ENCODE assay signal across 8 cellular contexts in the genomic region with DNA sequence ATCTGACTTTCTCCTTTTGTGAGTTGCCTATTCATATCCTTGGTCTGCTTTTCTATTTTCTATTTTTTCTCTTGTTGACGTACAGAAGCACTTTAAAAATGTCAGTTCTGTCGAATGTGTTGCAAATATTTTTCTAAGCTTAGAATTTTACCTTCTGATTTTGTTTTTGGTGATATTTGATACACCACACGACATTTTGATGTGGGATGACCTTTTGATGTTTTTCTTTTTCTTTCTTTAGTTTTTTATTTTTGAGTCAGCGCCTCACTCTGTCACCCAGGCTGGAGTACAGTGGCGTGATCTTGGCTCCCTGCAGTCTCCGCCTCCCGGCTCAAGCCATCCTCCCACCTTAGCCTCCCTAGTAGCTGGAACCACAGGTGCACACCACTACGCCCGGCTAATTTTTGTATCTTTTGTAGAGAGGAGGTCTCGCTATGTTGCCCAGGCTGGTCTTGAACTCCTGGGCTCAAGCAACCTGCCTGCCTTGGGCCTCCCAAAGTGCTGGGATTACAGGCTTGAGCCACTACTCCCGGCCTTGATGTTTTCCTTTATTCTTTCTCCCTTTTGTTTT. TPM values are rescaled to one million over a fixed set of nuclear protein-coding genes. Genes with fewer than 3 reads are reported as not detected.
A peak's percentile ranks its signal among the peaks of the same experiment; 100 is the strongest.
DNase-seq lines count a peak whose midpoint lies in the region; ATAC-seq and TF ChIP-seq lines count a peak whose summit lies in the region.

No MANE protein-coding gene starts in this region.

- H3K27ac Mint-ChIP-seq in activated CD4-positive, alpha-beta T cell treated with anti-CD3 and anti-CD28 coated beads, Interleukin-2, amount 10 ng/mL, durations not matched to agents 7 days and 5 days: peak overlapping the region; percentile 77

- peaks cover 24% of the 10 kb centered on the region for H3K4me1 Mint-ChIP-seq in activated CD4-positive, alpha-beta T cell treated with anti-CD3 and anti-CD28 coated beads, Interleukin-2, amount 10 ng/mL, durations not matched to agents 7 days and 5 days

- H3K36me3 Mint-ChIP-seq in activated CD4-positive, alpha-beta T cell treated with anti-CD3 and anti-CD28 coated beads, Interleukin-2, amount 10 ng/mL, durations not matched to agents 7 days and 5 days (ENCODE audit: low read depth): no peaks in the 10 kb centered on the region

- no peak for TF ChIP-seq CTCF in left lung (IDR thresholded peaks at IDR 0.05)
- no peak for TF ChIP-seq CTCF in transverse colon (IDR thresholded peaks at IDR 0.05)

- intact Hi-C loops in left lung (cut with DNase I): loop anchor here (5.0 to 10.0 kb wide), 2 partner anchors 91 to 99 kb away; no protein-coding TSS in a partner anchor
- intact Hi-C loops in transverse colon (cut with DNase I; ENCODE audit: low total_unique reads): loop anchor here (2.0 kb wide), 1 partner anchor 89 kb away; no protein-coding TSS in a partner anchor

- H3K9me3 ChIP-seq in adipocyte (ENCODE audit: control insufficient read depth, low read length): no peaks in the 10 kb centered on the region
- no peaks in the 10 kb centered on the region for H3K9me3 ChIP-seq in left lung
- no peaks in the 10 kb centered on the region for H3K9me3 ChIP-seq in transverse colon

- CTCF ChIA-PET in activated CD4-positive, alpha-beta T cell treated with anti-CD3 and anti-CD28 coated beads, Interleukin-2, amount 10 ng/mL, durations not matched to agents 7 days and 5 days (lab: Charles Lee): interaction anchor here (0.5 to 1.6 kb wide), 28 partner anchors 9 to 299 kb away, joined by 3 to 29 read pairs (median 4); partner anchors contain the start of gene WSB1

- POLR2A ChIA-PET in activated CD4-positive, alpha-beta T cell treated with anti-CD3 and anti-CD28 coated beads, Interleukin-2, amount 10 ng/mL, durations not matched to agents 7 days and 5 days (lab: Charles Lee): interaction anchor here (1.0 to 1.5 kb wide), 2 partner anchors 39 to 40 kb away, joined by 4 read pairs; partner anchors contain the start of gene WSB1

- TF ChIP-seq EP300 in transverse colon (IDR thresholded peaks at IDR 0.05; ENCODE audit: low read depth): no peak

- H3K4me1 ChIP-seq in adipocyte (ENCODE audit: control insufficient read depth, insufficient read depth, low read length) (peaks cover 11% of the 10 kb centered on the region), left lung (peaks cover 13 to 36% of the 10 kb centered on the region in 2 donors), transverse colon (peaks cover 5 to 18% (median 16%) of the 10 kb centered on the region in 4 donors)

- in situ Hi-C loops in transverse colon (cut with MboI; ENCODE audit: low pct_ligation_motif_present in 1 of 4, low pct_unique_long_range_greater_than_20kb in 1 of 4, low sequenced_read_pairs in 3 of 4): loop anchor here (5.0 to 25.0 kb wide), 4 partner anchors 86 to 704 kb away; partner anchors contain the start of gene NLK (in 1 of the 4)

- no peak for TF ChIP-seq POLR2A in transverse colon (IDR thresholded peaks at IDR 0.05)

- no peaks in the 10 kb centered on the region for H3K27me3 Mint-ChIP-seq in activated CD4-positive, alpha-beta T cell treated with anti-CD3 and anti-CD28 coated beads, Interleukin-2, amount 10 ng/mL, durations not matched to agents 7 days and 5 days

- H3K9me3 Mint-ChIP-seq in activated CD4-positive, alpha-beta T cell treated with anti-CD3 and anti-CD28 coated beads, Interleukin-2, amount 10 ng/mL, durations not matched to agents 7 days and 5 days: no peaks in the 10 kb centered on the region

- H3K27me3 ChIP-seq in adipocyte (replicated peaks; ENCODE audit: control insufficient read depth, insufficient read depth, low read length): no peaks in the 10 kb centered on the region
- no peaks in the 10 kb centered on the region for H3K27me3 ChIP-seq in left lung
- H3K27me3 ChIP-seq in transverse colon: no peaks in the 10 kb centered on the region

- peak overlapping the region; percentile 83 for H3K4me3 ChIP-seq in adipocyte (ENCODE audit: low read length)
- H3K4me3 ChIP-seq in left lung: peak overlapping the region; percentile 48 to 50
- H3K4me3 ChIP-seq in transverse colon: peak overlapping the region in 3 of 4 donors; percentile 44 to 67 (median 46)

- H3K27ac ChIP-seq in left lung (peak overlapping the region; percentile 94 to 96), transverse colon (peak overlapping the region; percentile 88 to 95 (median 90))

- no peaks in the 10 kb centered on the region for H3K36me3 ChIP-seq in adipocyte (ENCODE audit: control insufficient read depth, insufficient read depth, low read length, severe bottlenecking)
- H3K36me3 ChIP-seq in left lung: no peaks in the 10 kb centered on the region
- no peaks in the 10 kb centered on the region for H3K36me3 ChIP-seq in transverse colon

- no peak for ATAC-seq in left lung

- WGBS in transverse colon (ENCODE audit: low coverage in 1 of 2), 2 donors: 47 to 50% methylated on average over 7 to 11 of the region's 11 CpGs

- DNase-seq in activated CD4-positive, alpha-beta T cell treated with anti-CD3 and anti-CD28 coated beads, Interleukin-2, amount 10 ng/mL, durations not matched to agents 7 days and 5 days: no peak
- DNase-seq in activated CD4-positive, alpha-beta T cell treated with anti-CD3 and anti-CD28 coated beads for 1 hour: no peak
- DNase-seq in adipocyte (ENCODE audit: low read depth): no peak
- no peak for DNase-seq in left lung
- DNase-seq in transverse colon: no peak
- DNase-seq in NCI-H2029 treated with DMSO at 0.1 percent for 48 hours (lab: John Stamatoyannopoulos, UW): no peak
- no peak for DNase-seq in NCI-H1105 treated with DMSO at 0.1 percent for 48 hours (lab: John Stamatoyannopoulos, UW)
- DNase-seq in stimulated activated CD4-positive, alpha-beta T cell treated with anti-CD3 and anti-CD28 coated beads, Interleukin-4, amount 100 ng/mL, for 24 hours: no peak

- H3K4me3 Mint-ChIP-seq in activated CD4-positive, alpha-beta T cell treated with anti-CD3 and anti-CD28 coated beads, Interleukin-2, amount 10 ng/mL, durations not matched to agents 7 days and 5 days: peak overlapping the region; percentile 68

- peak overlapping the region; percentile 78 for H3K9ac ChIP-seq in adipocyte (ENCODE audit: low read length)

RNA-seq across cellular contexts. Expression of gene WSB1, which starts 39.6 kb away (rescaled TPM):
- total RNA-seq in activated CD4-positive, alpha-beta T cell treated with anti-CD3 and anti-CD28 coated beads, Interleukin-2, amount 10 ng/mL, durations not matched to agents 7 days and 5 days: 100 to 1,000 TPM; 107 to 111 TPM
- total RNA-seq in left lung: 100 to 1,000 TPM; 264 to 294 TPM
- total RNA-seq in transverse colon: 100 to 1,000 TPM in 3 of 4 donors, 10 to 100 TPM in 1; 90.4 to 335 (median 261) TPM
